1 cellular context compared by ENCODE assay signal in genomic region chr19:1104452-1105216, GRCh38.
TF ChIP-seq lines count a peak whose summit lies in the region.

No MANE protein-coding gene starts in this region.

TF ChIP-seq in K562, 482 proteins besides CTCF, POLR2A, EP300 and RAD21 (continued from another document and continues in another):
- no peak for TF ChIP-seq PCBP1 (IDR thresholded peaks at IDR 0.05; ENCODE audit: low read depth, low read length, poor library complexity, severe bottlenecking)
- no peak for TF ChIP-seq MXD1 (CRISPR knock-in tag; IDR thresholded peaks at IDR 0.05; ENCODE audit: borderline replicate concordance, poor library complexity, severe bottlenecking)
- TF ChIP-seq ZNF668 (CRISPR knock-in tag; IDR thresholded peaks at IDR 0.05) = no peak
- TF ChIP-seq ZNF444 (CRISPR knock-in tag; IDR thresholded peaks at IDR 0.05) = no peak
- TF ChIP-seq ZBED1 (IDR thresholded peaks at IDR 0.05) = no peak
- TF ChIP-seq POU5F1 (IDR thresholded peaks at IDR 0.05; ENCODE audit: borderline replicate concordance, low read depth, low read length, partially characterized antibody) = no peak
- TF ChIP-seq SPI1 (IDR thresholded peaks at IDR 0.05; ENCODE audit: borderline replicate concordance, low read depth, low read length) = no peak
- no peak for TF ChIP-seq AFF1 (IDR thresholded peaks at IDR 0.05; ENCODE audit: low read depth in 1 of 2, partially characterized antibody in 2 of 2)
- TF ChIP-seq SMARCA4 (IDR thresholded peaks at IDR 0.05) = no peak
- peak; percentile 2 for TF ChIP-seq CTCFL (IDR thresholded peaks at IDR 0.05; ENCODE audit: borderline replicate concordance, insufficient read depth, low read depth, low read length, poor library complexity, severe bottlenecking)
- peak; percentile 37; the same call in 1 of the 2 replicates for TF ChIP-seq ATF1 (CRISPR knock-in tag; IDR thresholded peaks at IDR 0.05)
- TF ChIP-seq ATF1 (tag; IDR thresholded peaks at IDR 0.05) = no peak
- no peak for TF ChIP-seq CREBBP (IDR thresholded peaks at IDR 0.05; ENCODE audit: low read depth, low read length)
- TF ChIP-seq NCOR1 (IDR thresholded peaks at IDR 0.05) = no peak
- no peak for TF ChIP-seq PHF20 (IDR thresholded peaks at IDR 0.05; ENCODE audit: partially characterized antibody)
- peak; percentile 86 for TF ChIP-seq MITF (IDR thresholded peaks at IDR 0.05)
- TF ChIP-seq TAF1 (IDR thresholded peaks at IDR 0.05; ENCODE audit: control insufficient read depth, extremely low read depth, insufficient read depth, low read length, severe bottlenecking) = peak; percentile 31
- no peak for TF ChIP-seq EZH2 (IDR thresholded peaks at IDR 0.05; ENCODE audit: borderline replicate concordance, low read depth, low read length)
- TF ChIP-seq NCOA4 (IDR thresholded peaks at IDR 0.05; ENCODE audit: partially characterized antibody) = no peak
- TF ChIP-seq CREM (IDR thresholded peaks at IDR 0.05; ENCODE audit: low read depth) = peak; percentile 90
- no peak for TF ChIP-seq TEAD1 (CRISPR knock-in tag; IDR thresholded peaks at IDR 0.05)
- no peak for TF ChIP-seq ZNF407 (IDR thresholded peaks at IDR 0.05; ENCODE audit: low read depth)
- no peak for TF ChIP-seq SP2 (IDR thresholded peaks at IDR 0.05; ENCODE audit: extremely low read depth, low read depth, low read length, poor library complexity, severe bottlenecking)
- no peak for TF ChIP-seq TCF7L2 (IDR thresholded peaks at IDR 0.05; ENCODE audit: low read depth, low read length)
- peak; percentile 9; the same call in 1 of the 2 replicates for TF ChIP-seq MBD2 (IDR thresholded peaks at IDR 0.05; ENCODE audit: borderline replicate concordance, low read depth)
- no peak for TF ChIP-seq MTA2 (IDR thresholded peaks at IDR 0.05; ENCODE audit: low read depth)
- no peak for TF ChIP-seq FOXA1 (IDR thresholded peaks at IDR 0.05; ENCODE audit: borderline replicate concordance)
- no peak for TF ChIP-seq ZNF316 (IDR thresholded peaks at IDR 0.05)
- TF ChIP-seq GTF3C2 (IDR thresholded peaks at IDR 0.05; ENCODE audit: borderline replicate concordance, extremely low read depth, insufficient read length) = no peak
- no peak for TF ChIP-seq NR2C2 (CRISPR knock-in tag; IDR thresholded peaks at IDR 0.05)
- peak; percentile 31; the same call in 1 of the 2 replicates for TF ChIP-seq NR2C2 (tag; IDR thresholded peaks at IDR 0.05)
- no peak for TF ChIP-seq ZNF143 (CRISPR knock-in tag; IDR thresholded peaks at IDR 0.05)
- no peak for TF ChIP-seq SRSF1 (IDR thresholded peaks at IDR 0.05; ENCODE audit: low read depth, low read length)
- TF ChIP-seq E2F4 (CRISPR knock-in tag; IDR thresholded peaks at IDR 0.05; ENCODE audit: low read depth) = no peak
- peak; percentile 41 for TF ChIP-seq SAP30 (IDR thresholded peaks at IDR 0.05; ENCODE audit: borderline replicate concordance, insufficient read depth, low read depth, low read length, poor library complexity, severe bottlenecking)
- TF ChIP-seq ZBTB49 (CRISPR knock-in tag; IDR thresholded peaks at IDR 0.05; ENCODE audit: borderline replicate concordance) = no peak
- TF ChIP-seq SMAD1 (IDR thresholded peaks at IDR 0.05; ENCODE audit: low read depth, low read length, partially characterized antibody) = no peak
